In the genomic region with DNA sequence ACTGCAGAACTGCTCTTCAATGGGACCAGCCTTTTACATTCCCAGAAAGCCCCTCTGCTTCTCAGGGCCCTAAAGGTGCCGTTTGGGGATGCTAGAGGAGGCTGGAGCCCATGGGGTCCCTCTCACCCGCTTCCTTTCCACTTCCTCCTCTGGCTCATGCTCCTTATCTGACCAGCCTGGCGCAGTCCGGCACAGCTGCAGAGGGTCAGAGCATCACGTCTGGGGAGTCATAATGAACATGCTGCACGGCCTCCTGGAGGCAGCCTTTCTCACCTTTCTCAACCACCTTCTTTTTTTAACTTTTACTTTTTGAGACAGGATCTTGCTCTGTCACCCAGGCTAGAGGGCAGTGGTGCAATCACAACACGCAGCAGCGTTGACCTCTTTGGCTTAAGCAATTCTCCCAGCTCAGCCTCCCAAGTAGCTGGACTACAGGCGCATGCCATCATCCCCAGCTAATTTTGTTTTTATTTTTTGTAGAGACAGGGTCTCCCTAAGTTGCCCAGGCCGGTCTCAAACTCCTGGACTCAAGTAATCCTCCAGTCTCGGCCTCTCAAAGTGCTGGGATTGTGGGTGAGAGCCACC, we compare ENCODE assay signal across 14 cellular contexts. TPM values are rescaled to one million over a fixed set of nuclear protein-coding genes. Genes with fewer than 3 reads are reported as not detected.
DNase-seq lines count a peak whose midpoint lies in the region; ATAC-seq, FAIRE-seq and TF ChIP-seq lines count a peak whose summit lies in the region.
"Had no signal": no experiment of that assay in that cellular context is flagged by ENCODE, and none has a peak within 500 bp of the region (broad histone marks: within the 10 kb centered on the region; RNA-seq: fewer than 3 reads in every experiment).

No MANE protein-coding gene starts in this region.

- intact Hi-C loops in activated B cell treated with CpG ODN at 0.5 μM for 24 hours (cut with micrococcal nuclease): no loop called here
- intact Hi-C loops in gastrocnemius medialis (cut with DNase I; ENCODE audit: low total_unique reads): no loop called here

- H3K27ac Mint-ChIP-seq in activated B cell treated with CpG ODN at 0.5 μM for 24 hours: peak overlapping the region; percentile 99

- H3K4me3 Mint-ChIP-seq in activated B cell treated with CpG ODN at 0.5 μM for 24 hours: peak overlapping the region; percentile 81

- no peak overlapping the region for H4K5ac ChIP-seq in mesendoderm (ENCODE audit: low read length)

- no peaks in the 10 kb centered on the region for H3K79me2 ChIP-seq in mesendoderm (ENCODE audit: control insufficient read depth, insufficient read depth, low read length)
- no peaks in the 10 kb centered on the region for H3K79me2 ChIP-seq in Karpas-422 (ENCODE audit: low read length)

- no peak overlapping the region for H2AFZ ChIP-seq in Karpas-422 (ENCODE audit: low read length)

- H3K27me3 ChIP-seq in mesendoderm (ENCODE audit: insufficient read depth, low read length, poor library complexity) (no peaks in the 10 kb centered on the region), gastrocnemius medialis (no peaks in the 10 kb centered on the region), Karpas-422 (ENCODE audit: low read length) (no peaks in the 10 kb centered on the region)

- H3K9me3 ChIP-seq in gastrocnemius medialis (no peaks in the 10 kb centered on the region), Karpas-422 (ENCODE audit: low read length) (no peaks in the 10 kb centered on the region)
- H3K9me3 ChIP-seq: lower lobe of right lung had no signal

- no peak overlapping the region for H2BK15ac ChIP-seq in mesendoderm (replicated peaks; ENCODE audit: low read depth)

- peak overlapping the region; percentile 45 for H2BK120ac ChIP-seq in mesendoderm (ENCODE audit: low read depth, low read length)

- H3K4ac ChIP-seq in mesendoderm (ENCODE audit: low read depth, low read length): no peak overlapping the region

- H3K56ac ChIP-seq in mesendoderm (ENCODE audit: low read length): peak overlapping the region; percentile 53

- peaks cover 50% of the 10 kb centered on the region for H3K4me1 Mint-ChIP-seq in activated B cell treated with CpG ODN at 0.5 μM for 24 hours

- H3K4me3 ChIP-seq in mesendoderm (ENCODE audit: low read length): no peak overlapping the region
- no peak overlapping the region for H3K4me3 ChIP-seq in gastrocnemius medialis
- no peak overlapping the region for H3K4me3 ChIP-seq in Karpas-422 (ENCODE audit: low read length)
- H3K4me3 ChIP-seq: lower lobe of right lung had no signal

- no peak overlapping the region for H3K23ac ChIP-seq in mesendoderm (ENCODE audit: low read length)

- H3K36me3 ChIP-seq in mesendoderm (ENCODE audit: control insufficient read depth, insufficient read depth, low read length): no peaks in the 10 kb centered on the region
- H3K36me3 ChIP-seq in gastrocnemius medialis: no peaks in the 10 kb centered on the region
- H3K36me3 ChIP-seq in Karpas-422 (ENCODE audit: insufficient read depth, low read length): no peaks in the 10 kb centered on the region
- H3K36me3 ChIP-seq: lower lobe of right lung had no signal

- peak; percentile 23 for TF ChIP-seq CTCF in GM10248 (IDR thresholded peaks at IDR 0.05; ENCODE audit: control extremely low read depth, extremely low read depth, low read depth, missing control alignments)
- TF ChIP-seq CTCF in activated B cell treated with CpG ODN at 0.5 μM for 24 hours (IDR thresholded peaks at IDR 0.05): no peak
- TF ChIP-seq CTCF in gastrocnemius medialis (IDR thresholded peaks at IDR 0.05 in 4 of 5, conservative IDR thresholded peaks at IDR 0.05 in 1 of 5): no peak
- TF ChIP-seq CTCF in RWPE1 (conservative IDR thresholded peaks at IDR 0.05; ENCODE audit: low read depth): no peak

- H3K27ac ChIP-seq in mesendoderm (ENCODE audit: low read depth, low read length) (peak overlapping the region; percentile 41), gastrocnemius medialis (no peak overlapping the region), Karpas-422 (ENCODE audit: low read length) (no peak overlapping the region), RWPE1 (no peak overlapping the region)
- H3K27ac ChIP-seq: lower lobe of right lung had no signal

- H4K20me1 ChIP-seq in Karpas-422 (ENCODE audit: insufficient read depth, low read depth, low read length): no peaks in the 10 kb centered on the region

- ATAC-seq in activated B cell treated with CpG ODN at 0.5 μM for 24 hours (ENCODE audit: low read depth) (no peak), gastrocnemius medialis (no peak)
- ATAC-seq: lower lobe of right lung had no signal

- H2BK5ac ChIP-seq in mesendoderm (ENCODE audit: low read length): peak overlapping the region; percentile 37

- CTCF ChIA-PET in GM10248 (lab: Yijun Ruan, JAX) (interaction anchor here (0.7 to 5.7 kb wide), 6 partner anchors 9 to 120 kb away, joined by 3 to 38 read pairs (median 18); no protein-coding TSS in a partner anchor), activated B cell treated with CpG ODN at 0.5 μM for 24 hours (lab: Charles Lee) (interaction anchor here (0.7 to 4.2 kb wide), 6 partner anchors 14 to 137 kb away, joined by 3 to 51 read pairs (median 6); a partner anchor contains a TSS), RWPE1 (lab: Yijun Ruan, JAX) (interaction anchor here (1.1 to 4.3 kb wide), 4 partner anchors 12 to 60 kb away, joined by 5 to 55 read pairs (median 6); no protein-coding TSS in a partner anchor)

- peak; percentile 85 for FAIRE-seq in GM19239 (lab: Jason Lieb, UNC)
- FAIRE-seq: endometrium had no signal

- POLR2A ChIA-PET in GM10248 (lab: Yijun Ruan, JAX) (interaction anchor here (1.4 to 1.6 kb wide), 3 partner anchors 12 to 77 kb away, joined by 4 to 9 read pairs (median 4); a partner anchor contains a TSS), activated B cell treated with CpG ODN at 0.5 μM for 24 hours (lab: Charles Lee) (interaction anchor here (0.5 to 4.9 kb wide), 26 partner anchors 13 to 1136 kb away, joined by 3 to 71 read pairs (median 4); a partner anchor contains a TSS), RWPE1 (lab: Yijun Ruan, JAX; ENCODE audit: low non-redundant PET) (no interaction called here)

- no peaks in the 10 kb centered on the region for H3K79me1 ChIP-seq in mesendoderm (ENCODE audit: low read length)

- H3K4me2 ChIP-seq in mesendoderm (ENCODE audit: low read length): no peak overlapping the region
- H3K4me2 ChIP-seq in Karpas-422 (ENCODE audit: low read depth, low read length, poor library complexity, severe bottlenecking): no peak overlapping the region

- H2AK5ac ChIP-seq in mesendoderm (ENCODE audit: low read length): no peak overlapping the region

- in situ Hi-C loops in gastrocnemius medialis (cut with MboI; ENCODE audit: low sequenced_read_pairs in 4 of 4): loop anchor here in 1 of 4 donors (10.0 kb wide), 1 partner anchor 45 kb away; no protein-coding TSS in a partner anchor

- no peaks in the 10 kb centered on the region for H3K36me3 Mint-ChIP-seq in activated B cell treated with CpG ODN at 0.5 μM for 24 hours (ENCODE audit: low read depth)

- H3K9me3 Mint-ChIP-seq in activated B cell treated with CpG ODN at 0.5 μM for 24 hours: no peaks in the 10 kb centered on the region

- no CpG with 5 or more reads among the region's 11 CpGs for WGBS in mesendoderm (ENCODE audit: extremely low coverage, insufficient coverage, low lambda C conversion rate)

- H3K9ac ChIP-seq in mesendoderm (ENCODE audit: low read length): peak overlapping the region; percentile 12
- no peak overlapping the region for H3K9ac ChIP-seq in Karpas-422 (ENCODE audit: low read length)

- no peaks in the 10 kb centered on the region for H3K27me3 Mint-ChIP-seq in activated B cell treated with CpG ODN at 0.5 μM for 24 hours

- TF ChIP-seq POLR2A in gastrocnemius medialis (IDR thresholded peaks at IDR 0.05): no peak

- peak; percentile 56 for DNase-seq in GM10248 (ENCODE audit: extremely low spot score)
- DNase-seq in GM19239 (ENCODE audit: insufficient read length, low spot score): no peak
- DNase-seq in activated B cell treated with CpG ODN at 0.5 μM for 24 hours: no peak
- no peak for DNase-seq in mesendoderm
- DNase-seq in activated CD4-positive, CD25-positive, alpha-beta regulatory T cell treated with anti-CD3 and anti-CD28 coated beads, Interleukin-2, amount 50 U/mL, for 72 hours: no peak
- no peak for DNase-seq in gastrocnemius medialis
- DNase-seq in Karpas-422: no peak
- DNase-seq in RWPE1 (ENCODE audit: low spot score): no peak
- DNase-seq: aorta; lower lobe of right lung; NCI-H1417 treated with DMSO at 0.1 percent for 48 hours; posterior cingulate gyrus; stimulated activated CD4-positive, alpha-beta T cell treated with anti-CD3 and anti-CD28 coated beads, Interleukin-4, amount 100 ng/mL, for 24 hours had no signal

- no peak overlapping the region for H4K8ac ChIP-seq in mesendoderm (ENCODE audit: low read depth, low read length)

- H3K4me1 ChIP-seq in mesendoderm (ENCODE audit: control insufficient read depth, low read depth, low read length): peaks cover 13% of the 10 kb centered on the region
- no peaks in the 10 kb centered on the region for H3K4me1 ChIP-seq in gastrocnemius medialis
- peaks cover 16% of the 10 kb centered on the region for H3K4me1 ChIP-seq in Karpas-422 (ENCODE audit: low read length)
- H3K4me1 ChIP-seq: lower lobe of right lung had no signal

- no peak overlapping the region for H3K18ac ChIP-seq in mesendoderm (ENCODE audit: low read length)

- H3K9me2 ChIP-seq in Karpas-422 (replicated peaks; ENCODE audit: insufficient read depth, low read length): no peaks in the 10 kb centered on the region

RNA-seq across cellular contexts. Expression of a gene that starts 15.1 kb away (rescaled TPM):
- total RNA-seq in activated B cell treated with CpG ODN at 0.5 μM for 24 hours: 13.2 and 15.8 TPM in 2 replicates
- 24.2 TPM for polyA plus RNA-seq in mesendoderm (2013, experiment 1 of 2)
- 22.1 TPM for polyA plus RNA-seq in mesendoderm (2013, experiment 2 of 2)
- total RNA-seq in gastrocnemius medialis: 1 to 10 TPM in 1 of 4 donors, under 1 TPM in 3; 0.25 to 2.1 (median 0.66) TPM
- total RNA-seq in Karpas-422 (2014; rRNA removed; shearing (Covaris generic); ENCODE audit: low replicate concordance): not detected in 2 replicates
